26 cellular contexts compared by ENCODE assay signal in the genomic region with DNA sequence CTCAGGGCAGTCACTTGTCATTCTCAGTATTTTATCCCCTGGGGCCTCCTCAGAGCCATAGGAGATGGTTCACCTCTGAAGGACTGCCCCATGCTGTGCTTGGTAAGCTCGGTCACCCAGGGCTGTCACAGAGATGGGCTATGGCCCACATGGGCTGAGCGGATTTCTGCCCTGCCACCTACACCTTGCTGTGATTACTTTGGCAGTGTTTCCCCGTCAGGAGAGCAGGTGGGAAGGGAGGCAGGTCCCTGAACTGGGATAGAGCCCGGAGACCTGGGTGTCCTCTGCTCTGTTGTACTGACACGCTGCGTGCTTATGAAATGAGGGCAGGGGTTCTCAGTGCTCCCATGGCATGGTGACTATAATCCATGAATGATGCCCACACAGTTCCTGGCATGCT. TPM values are rescaled to one million over a fixed set of nuclear protein-coding genes. Genes with fewer than 3 reads are reported as not detected.
DNase-seq lines count a peak whose midpoint lies in the region; ATAC-seq and TF ChIP-seq lines count a peak whose summit lies in the region.
"Had no signal": no experiment of that assay in that cellular context is flagged by ENCODE, and none has a peak within 500 bp of the region (broad histone marks: within the 10 kb centered on the region; RNA-seq: fewer than 3 reads in every experiment).

No MANE protein-coding gene starts in this region.

- H3K4me3 Mint-ChIP-seq in CD8-positive, alpha-beta T cell = no peak overlapping the region
- H3K4me3 Mint-ChIP-seq in central memory CD8-positive, alpha-beta T cell = no peak overlapping the region
- H3K4me3 Mint-ChIP-seq in natural killer cell = no peak overlapping the region
- no peak overlapping the region for H3K4me3 Mint-ChIP-seq in stimulated activated naive B cell treated with anti-CD40 and anti-IgM and Interleukin-4, amounts not matched to agents 10 μg/mL and 1 μg/mL and 100 μg/mL, for 72 hours
- H3K4me3 Mint-ChIP-seq: activated B cell treated with CpG ODN at 0.5 μM for 24 hours, endodermal cell, GM23338, HFFc6 had no signal

- H3K27ac Mint-ChIP-seq in CD8-positive, alpha-beta T cell = peak overlapping the region; percentile 96
- H3K27ac Mint-ChIP-seq in central memory CD8-positive, alpha-beta T cell (ENCODE audit: low read depth) = peak overlapping the region; percentile 74
- H3K27ac Mint-ChIP-seq in natural killer cell = peak overlapping the region; percentile 89 to 97
- no peak overlapping the region for H3K27ac Mint-ChIP-seq in stimulated activated naive B cell treated with anti-CD40 and anti-IgM and Interleukin-4, amounts not matched to agents 10 μg/mL and 1 μg/mL and 100 μg/mL, for 72 hours
- H3K27ac Mint-ChIP-seq: activated B cell treated with CpG ODN at 0.5 μM for 24 hours, endodermal cell, GM23338, HFFc6 had no signal

- no peak for DNase-seq in CD8-positive, alpha-beta T cell
- no peak for DNase-seq in central memory CD8-positive, alpha-beta T cell (ENCODE audit: low spot score in 2 of 2)
- DNase-seq in natural killer cell = no peak
- no peak for DNase-seq in stimulated activated naive B cell treated with anti-CD40 and anti-IgM and Interleukin-4, amounts not matched to agents 10 μg/mL and 1 μg/mL and 100 μg/mL, for 72 hours
- DNase-seq in stimulated activated CD4-positive, alpha-beta T cell treated with anti-CD3 and anti-CD28 coated beads, Interleukin-2, amount 100 ng/mL, for 48 hours = no peak
- DNase-seq: activated B cell treated with CpG ODN at 0.5 μM for 24 hours, brain microvascular endothelial cell, cortex of kidney, heart right ventricle, HFFc6, mammary epithelial cell, NCI-H2171, NCI-H524, right lobe of liver, SHP77 treated with DMSO at 0.1 percent for 48 hours, SW 1271, uterus had no signal

- CTCF ChIA-PET in CD8-positive, alpha-beta T cell (lab: Charles Lee) = interaction anchor here (0.6 to 3.6 kb wide), 21 partner anchors 10 to 155 kb away, joined by 3 to 37 read pairs (median 4); no protein-coding TSS in a partner anchor

- H3K4me1 ChIP-seq in CD8-positive, alpha-beta T cell (ENCODE audit: insufficient read depth, low read length) = peaks cover 71% of the 10 kb centered on the region
- H3K4me1 ChIP-seq: right lobe of liver, uterus had no signal

- H3K27me3 Mint-ChIP-seq in CD8-positive, alpha-beta T cell (ENCODE audit: low read depth) = no peaks in the 10 kb centered on the region
- no peaks in the 10 kb centered on the region for H3K27me3 Mint-ChIP-seq in central memory CD8-positive, alpha-beta T cell
- H3K27me3 Mint-ChIP-seq in natural killer cell (ENCODE audit: low read depth in 2 of 2) = no peaks in the 10 kb centered on the region
- no peaks in the 10 kb centered on the region for H3K27me3 Mint-ChIP-seq in stimulated activated naive B cell treated with anti-CD40 and anti-IgM and Interleukin-4, amounts not matched to agents 10 μg/mL and 1 μg/mL and 100 μg/mL, for 72 hours
- H3K27me3 Mint-ChIP-seq: activated B cell treated with CpG ODN at 0.5 μM for 24 hours had no signal

- H3K36me3 Mint-ChIP-seq in CD8-positive, alpha-beta T cell = peaks cover 33% of the 10 kb centered on the region
- peaks cover 18% of the 10 kb centered on the region for H3K36me3 Mint-ChIP-seq in central memory CD8-positive, alpha-beta T cell (ENCODE audit: insufficient read depth)
- H3K36me3 Mint-ChIP-seq in natural killer cell = no peaks in the 10 kb centered on the region
- no peaks in the 10 kb centered on the region for H3K36me3 Mint-ChIP-seq in stimulated activated naive B cell treated with anti-CD40 and anti-IgM and Interleukin-4, amounts not matched to agents 10 μg/mL and 1 μg/mL and 100 μg/mL, for 72 hours
- H3K36me3 Mint-ChIP-seq: CD14-positive monocyte had no signal

- intact Hi-C loops in CD8-positive, alpha-beta T cell (cut with DNase I, micrococcal nuclease) = loop anchor here (1.0 to 5.0 kb wide), 4 partner anchors 14 to 47 kb away; a partner anchor contains a TSS
- intact Hi-C loops in natural killer cell (cut with micrococcal nuclease) = loop anchor here (2.0 to 5.0 kb wide), 3 partner anchors 98 to 154 kb away; no protein-coding TSS in a partner anchor

- ATAC-seq in CD8-positive, alpha-beta T cell = no peak
- no peak for ATAC-seq in central memory CD8-positive, alpha-beta T cell (replicated peaks; ENCODE audit: extremely low read depth, poor library complexity, severe bottlenecking)
- ATAC-seq in natural killer cell (no peak), GM18519 (IDR thresholded peaks at IDR 0.05; ENCODE audit: low FRiP score, unreplicated experiment) (no peak)
- ATAC-seq in stimulated activated naive B cell treated with anti-CD40 and anti-IgM and Interleukin-4, amounts not matched to agents 10 μg/mL and 1 μg/mL and 100 μg/mL, for 72 hours (replicated peaks) = no peak
- ATAC-seq: esophagus mucosa, left colon, right lobe of liver had no signal

- H3K9me3 Mint-ChIP-seq in CD8-positive, alpha-beta T cell = no peaks in the 10 kb centered on the region
- H3K9me3 Mint-ChIP-seq in central memory CD8-positive, alpha-beta T cell = no peaks in the 10 kb centered on the region
- no peaks in the 10 kb centered on the region for H3K9me3 Mint-ChIP-seq in natural killer cell
- peaks cover 3 to 5% of the 10 kb centered on the region in 2 donors for H3K9me3 Mint-ChIP-seq in stimulated activated naive B cell treated with anti-CD40 and anti-IgM and Interleukin-4, amounts not matched to agents 10 μg/mL and 1 μg/mL and 100 μg/mL, for 72 hours
- H3K9me3 Mint-ChIP-seq: GM23338, HFFc6 had no signal

- peaks cover 90% of the 10 kb centered on the region for H3K4me1 Mint-ChIP-seq in CD8-positive, alpha-beta T cell (ENCODE audit: low read depth)
- H3K4me1 Mint-ChIP-seq in central memory CD8-positive, alpha-beta T cell = peaks cover 58% of the 10 kb centered on the region
- peaks cover 57 to 74% of the 10 kb centered on the region in 2 donors for H3K4me1 Mint-ChIP-seq in natural killer cell
- H3K4me1 Mint-ChIP-seq in stimulated activated naive B cell treated with anti-CD40 and anti-IgM and Interleukin-4, amounts not matched to agents 10 μg/mL and 1 μg/mL and 100 μg/mL, for 72 hours = peaks cover 0 to 4% of the 10 kb centered on the region in 2 donors
- H3K4me1 Mint-ChIP-seq: activated B cell treated with CpG ODN at 0.5 μM for 24 hours had no signal

- POLR2A ChIA-PET in CD8-positive, alpha-beta T cell (lab: Charles Lee) = no interaction called here

- no peaks in the 10 kb centered on the region for H3K27me3 ChIP-seq in CD8-positive, alpha-beta T cell (ENCODE audit: insufficient read depth, low read length)
- H3K27me3 ChIP-seq: brain microvascular endothelial cell, right lobe of liver, uterus had no signal

- H3K4me3 ChIP-seq in CD8-positive, alpha-beta T cell (ENCODE audit: low read depth, low read length) = peak overlapping the region; percentile 13
- H3K4me3 ChIP-seq: GM23338, heart right ventricle, right lobe of liver, thoracic aorta, uterus had no signal

- TF ChIP-seq CTCF in CD8-positive, alpha-beta T cell (IDR thresholded peaks at IDR 0.05) = no peak
- TF ChIP-seq CTCF in natural killer cell (IDR thresholded peaks at IDR 0.05) = no peak

- H3K27ac ChIP-seq in CD8-positive, alpha-beta T cell (ENCODE audit: low read depth, low read length) = no peak overlapping the region
- peak overlapping the region; percentile 81 for H3K27ac ChIP-seq in KOPT-K1 (ENCODE audit: low read depth, low read length, poor library complexity, severe bottlenecking)
- H3K27ac ChIP-seq: brain microvascular endothelial cell, heart right ventricle, KMS-11, right lobe of liver, thoracic aorta, uterus had no signal

- H3K36me3 ChIP-seq in CD8-positive, alpha-beta T cell (ENCODE audit: insufficient read depth, low read length) = no peaks in the 10 kb centered on the region
- no peaks in the 10 kb centered on the region for H3K36me3 ChIP-seq in KOPT-K1 (ENCODE audit: insufficient read depth, low read length)
- H3K36me3 ChIP-seq: brain microvascular endothelial cell, heart right ventricle, right lobe of liver, thoracic aorta, uterus had no signal

- H3K9me3 ChIP-seq in CD8-positive, alpha-beta T cell (ENCODE audit: low read length) = no peaks in the 10 kb centered on the region
- H3K9me3 ChIP-seq in KOPT-K1 (ENCODE audit: insufficient read depth, low read length, poor library complexity, severe bottlenecking) = no peaks in the 10 kb centered on the region
- H3K9me3 ChIP-seq: right lobe of liver, thoracic aorta, uterus had no signal

RNA-seq across cellular contexts. Expression of a gene that starts 48.9 kb away (rescaled TPM):
- 100 to 1,000 TPM; 106 to 108 TPM for total RNA-seq in CD8-positive, alpha-beta T cell
- 100 to 1,000 TPM in 1 of 3 donors, 10 to 100 TPM in 2; 96.4 to 119 (median 97.9) TPM for total RNA-seq in natural killer cell
- total RNA-seq: activated B cell treated with CpG ODN at 0.5 μM for 24 hours had no signal
